In genomic region chr2:69099541-69099940, GRCh38 we compare ENCODE assay signal across 1 cellular context.
TF ChIP-seq lines count a peak whose summit lies in the region.

No MANE protein-coding gene starts in this region.

TF ChIP-seq in GM12891, 5 proteins besides CTCF, POLR2A, EP300 and RAD21 (continued from another document):
- TF ChIP-seq POLR2AphosphoS5 (IDR thresholded peaks at IDR 0.05; ENCODE audit: low read depth, low read length), result no peak
TF ChIP-seq in GM12891: peak in this region for 0.
